ENCODE assay signal across 8 cellular contexts in genomic region chr3:52685285-52685704, GRCh38. TPM values are rescaled to one million over a fixed set of nuclear protein-coding genes. Genes with fewer than 3 reads are reported as not detected.
DNase-seq lines count a peak whose midpoint lies in the region; ATAC-seq and TF ChIP-seq lines count a peak whose summit lies in the region.

No MANE protein-coding gene starts in this region.

- TF ChIP-seq CTCF in GM13977 (IDR thresholded peaks at IDR 0.05; ENCODE audit: extremely low read depth, insufficient read depth, missing control alignments) (no peak), ascending aorta (IDR thresholded peaks at IDR 0.05) (no peak), retinal pigment epithelial cell (conservative IDR thresholded peaks at IDR 0.05; ENCODE audit: low read depth, low read length) (no peak)

- no peaks in the 10 kb centered on the region for H3K27me3 Mint-ChIP-seq in T-helper 17 cell

- H3K27ac Mint-ChIP-seq in T-helper 17 cell = peak overlapping the region; percentile 97

- peaks cover 36 to 38% of the 10 kb centered on the region in 2 donors for H3K36me3 ChIP-seq in ascending aorta

- in situ Hi-C loops in GM13977 (cut with MboI; ENCODE audit: low pct_unique_long_range_greater_than_20kb, low sequenced_read_pairs, unreplicated experiment) = no loop called here

- peaks cover 3 to 30% of the 10 kb centered on the region in 2 donors for H3K4me1 ChIP-seq in ascending aorta

- peak overlapping the region; percentile 89 to 98 for H3K27ac ChIP-seq in ascending aorta

- H3K9me3 ChIP-seq in T-helper 17 cell (ENCODE audit: control insufficient read depth, low read length, poor library complexity, severe bottlenecking) = no peaks in the 10 kb centered on the region
- H3K9me3 ChIP-seq in ascending aorta = no peaks in the 10 kb centered on the region

- DNase-seq in GM13977 (ENCODE audit: low spot score) (peak; percentile 96), NCI-H1417 (lab: John Stamatoyannopoulos, UW) (peak; percentile 76 to 87 (median 86)), T-helper 17 cell (peak; percentile 65 to 80 (median 79)), ascending aorta (ENCODE audit: low spot score in 2 of 2) (peak in 1 of 2 donors; percentile 84), hepatic stellate cell (ENCODE audit: low spot score) (peak; percentile 84), retinal pigment epithelial cell (ENCODE audit: low read depth) (no peak), dedifferentiated amniotic fluid mesenchymal stem cell (ENCODE audit: extremely low spot score) (no peak)

- intact Hi-C loops in ascending aorta (cut with DNase I) = loop anchor here (1.0 to 10.0 kb wide), 5 partner anchors 148 to 410 kb away; partner anchors contain the start of genes NISCH, SFMBT1, STIMATE and TNNC1

- peaks cover 34% of the 10 kb centered on the region for H3K4me1 Mint-ChIP-seq in T-helper 17 cell

- H3K4me3 ChIP-seq in ascending aorta = peak overlapping the region; percentile 78 to 79
- peak overlapping the region; percentile 96 for H3K4me3 ChIP-seq in retinal pigment epithelial cell (ENCODE audit: low read length)

- ATAC-seq in HG02759 (IDR thresholded peaks at IDR 0.05; ENCODE audit: unreplicated experiment) = peak; percentile 81
- peak; percentile 77 for ATAC-seq in T-helper 17 cell

- no peaks in the 10 kb centered on the region for H3K27me3 ChIP-seq in ascending aorta

- H3K36me3 Mint-ChIP-seq in T-helper 17 cell (ENCODE audit: low read depth) = no peaks in the 10 kb centered on the region

- H3K4me3 Mint-ChIP-seq in T-helper 17 cell = peak overlapping the region; percentile 92

RNA-seq across cellular contexts. Expression of gene PBRM1, which starts 0.4 kb away (rescaled TPM):
- total RNA-seq in T-helper 17 cell = 10 to 100 TPM; 62.8 to 70.8 TPM
- 36.7 TPM for total RNA-seq in ascending aorta

RNA-seq across cellular contexts. Expression of gene GNL3, which starts 0.5 kb away (rescaled TPM):
- 100 to 1,000 TPM; 109 to 117 TPM for total RNA-seq in T-helper 17 cell
- 50.4 TPM for total RNA-seq in ascending aorta

RNA-seq across cellular contexts. Expression of gene GLT8D1, which starts 20.3 kb away (rescaled TPM):
- total RNA-seq in T-helper 17 cell = 10 to 100 TPM; 18.9 to 23.0 TPM
- total RNA-seq in ascending aorta = 38.3 TPM

RNA-seq across cellular contexts. Expression of gene SPCS1, which starts 20.6 kb away (rescaled TPM):
- total RNA-seq in T-helper 17 cell (10 to 100 TPM; 62.6 to 63.7 TPM), ascending aorta (170 TPM)

Comparison
In these comparisons a context has a peak if more than half of its experiments do, and no peak if none do; other contexts are left out.
1. DNase-seq: peak in GM13977 (single experiment), NCI-H1417 (3 of 3), T-helper 17 cell (3 of 3) and hepatic stellate cell (single experiment); none in retinal pigment epithelial cell (single experiment) and dedifferentiated amniotic fluid mesenchymal stem cell (single experiment).